In the genomic region with DNA sequence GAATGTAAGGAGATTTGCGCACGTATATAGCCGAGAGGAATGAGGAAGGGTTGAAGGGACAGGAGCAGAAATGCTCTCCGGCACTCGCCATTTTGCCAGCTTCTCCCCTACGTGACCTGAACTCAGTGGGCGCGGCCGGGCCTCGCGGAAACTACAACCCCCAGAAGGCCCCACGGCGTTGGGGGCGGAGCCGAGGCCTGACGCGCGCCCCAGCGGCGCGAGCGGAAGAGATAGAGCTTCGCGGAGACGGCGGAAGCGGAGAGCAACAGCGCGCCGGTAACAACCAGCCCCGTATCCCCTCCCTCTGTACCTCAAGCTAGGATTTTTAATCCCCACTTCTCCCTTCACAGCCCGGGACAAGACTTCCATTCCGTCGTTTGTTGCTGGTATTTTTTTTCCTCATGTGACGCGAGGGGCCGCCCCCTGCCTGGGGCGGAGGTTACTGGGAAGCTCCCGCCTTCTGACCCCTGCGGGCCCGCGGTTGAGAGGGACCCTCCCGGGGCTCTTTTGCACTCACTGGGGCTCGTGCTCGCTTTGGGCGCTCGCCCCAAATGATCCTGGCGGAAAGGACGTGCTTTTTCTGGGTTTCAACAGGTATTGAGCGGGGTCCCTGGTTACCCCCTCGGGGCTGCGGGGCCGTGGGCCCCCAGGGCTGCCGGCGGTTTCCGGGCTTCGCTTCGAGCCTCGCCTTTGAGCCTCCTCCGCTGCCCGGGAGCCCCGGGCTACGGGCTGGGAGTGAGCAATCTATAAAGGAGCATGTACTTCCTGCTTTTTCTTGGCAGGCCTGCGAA, we compare ENCODE assay signal across 1 cellular context.
TF ChIP-seq lines count a peak whose summit lies in the region.

Gene R3HCC1L, plus strand, starts transcription at position 227 of the 791 bp plus-strand sequence. CDS start 73,458 bp downstream, outside the sequence.

TF ChIP-seq in SK-N-SH, 30 proteins besides CTCF, POLR2A, EP300 and RAD21 (continued from another document):
- TF ChIP-seq, protein P1, sequence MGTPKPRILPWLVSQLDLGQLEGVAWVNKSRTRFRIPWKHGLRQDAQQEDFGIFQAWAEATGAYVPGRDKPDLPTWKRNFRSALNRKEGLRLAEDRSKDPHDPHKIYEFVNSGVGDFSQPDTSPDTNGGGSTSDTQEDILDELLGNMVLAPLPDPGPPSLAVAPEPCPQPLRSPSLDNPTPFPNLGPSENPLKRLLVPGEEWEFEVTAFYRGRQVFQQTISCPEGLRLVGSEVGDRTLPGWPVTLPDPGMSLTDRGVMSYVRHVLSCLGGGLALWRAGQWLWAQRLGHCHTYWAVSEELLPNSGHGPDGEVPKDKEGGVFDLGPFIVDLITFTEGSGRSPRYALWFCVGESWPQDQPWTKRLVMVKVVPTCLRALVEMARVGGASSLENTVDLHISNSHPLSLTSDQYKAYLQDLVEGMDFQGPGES (IDR thresholded peaks at IDR 0.05; ENCODE audit: low read depth, low read length) = no peak
- TF ChIP-seq EZH2phosphoT487 (IDR thresholded peaks at IDR 0.05; ENCODE audit: borderline replicate concordance, low read depth) (no peak), GABPA (IDR thresholded peaks at IDR 0.05; ENCODE audit: low read depth) (peak; percentile 77), GATA2 (CRISPR knock-in tag; IDR thresholded peaks at IDR 0.05) (no peak), RFX5 (IDR thresholded peaks at IDR 0.05; ENCODE audit: low read length) (no peak), POLR2AphosphoS5 (IDR thresholded peaks at IDR 0.05; ENCODE audit: low read depth, low read length) (peak; percentile 89), USF2 (IDR thresholded peaks at IDR 0.05; ENCODE audit: borderline replicate concordance, low read depth, low read length) (no peak), CHD2 (IDR thresholded peaks at IDR 0.05; ENCODE audit: low read length, partially characterized antibody) (peak; percentile 47), FOSL2 (IDR thresholded peaks at IDR 0.05; ENCODE audit: borderline replicate concordance, low read depth) (no peak), USF1 (IDR thresholded peaks at IDR 0.05; ENCODE audit: borderline replicate concordance, low read depth) (peak; percentile 54; the same call in 1 of the 2 replicates), SMC3 (IDR thresholded peaks at IDR 0.05; ENCODE audit: low read depth, low read length) (no peak), PBX3 (IDR thresholded peaks at IDR 0.05) (no peak), MXI1 (IDR thresholded peaks at IDR 0.05; ENCODE audit: low read depth, low read length) (peak; percentile 63), SIN3A (IDR thresholded peaks at IDR 0.05; ENCODE audit: borderline replicate concordance, low read depth, low read length) (peak; percentile 70; the same call in 1 of the 2 replicates), RCOR1 (IDR thresholded peaks at IDR 0.05; ENCODE audit: low read length) (no peak), FOXM1 (IDR thresholded peaks at IDR 0.05; ENCODE audit: low read depth) (0 out of 2 replicates have a peak, but pooled peaks have one; percentile 12), RXRA (IDR thresholded peaks at IDR 0.05; ENCODE audit: borderline replicate concordance, low read depth) (0 out of 2 replicates have a peak, but pooled peaks have one; percentile 32)
- TF ChIP-seq, protein P2, sequence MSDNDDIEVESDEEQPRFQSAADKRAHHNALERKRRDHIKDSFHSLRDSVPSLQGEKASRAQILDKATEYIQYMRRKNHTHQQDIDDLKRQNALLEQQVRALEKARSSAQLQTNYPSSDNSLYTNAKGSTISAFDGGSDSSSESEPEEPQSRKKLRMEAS (IDR thresholded peaks at IDR 0.05; ENCODE audit: low read depth) = peak; percentile 63
TF ChIP-seq in SK-N-SH: peak in this region for 14.
